In the genomic region with DNA sequence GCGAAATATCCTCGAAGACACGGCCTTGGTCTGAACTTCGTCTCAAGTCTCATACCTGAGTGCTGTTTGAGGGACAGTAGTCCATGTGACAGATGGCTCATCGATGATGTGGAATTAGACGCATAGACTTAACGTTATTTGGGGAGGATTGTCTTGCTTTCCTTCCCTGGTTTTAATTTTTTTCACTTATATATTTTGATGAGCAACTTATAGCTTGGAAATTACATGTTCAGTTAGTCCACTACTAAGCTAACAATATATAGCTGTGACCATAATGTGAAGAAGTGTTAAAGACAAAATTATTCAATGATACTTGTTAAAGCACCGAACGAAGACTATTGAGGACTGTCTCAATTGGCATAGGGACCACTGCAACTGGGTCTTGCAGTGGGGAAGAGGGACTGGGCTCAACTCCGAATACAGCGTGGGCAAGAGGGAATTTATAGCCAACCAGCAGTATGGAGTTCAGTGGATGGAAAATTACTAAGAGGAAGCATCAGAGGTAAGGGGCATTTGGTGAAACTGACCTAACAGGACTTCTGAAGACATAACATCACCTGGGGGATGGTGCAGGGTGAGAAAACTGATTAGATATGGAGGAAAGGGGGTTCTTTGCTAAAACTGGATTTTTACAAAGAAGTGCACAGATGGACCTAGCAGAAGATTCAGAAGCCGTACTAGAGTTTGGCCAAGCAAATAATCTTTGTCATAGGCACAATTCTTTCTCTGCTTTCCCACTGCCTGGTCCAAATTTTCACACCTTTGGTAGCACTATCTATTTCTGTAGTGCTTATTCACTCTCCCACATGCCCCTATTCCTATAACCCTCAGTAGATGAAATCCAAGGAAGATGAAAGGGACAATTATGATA, we compare ENCODE assay signal across 7 cellular contexts. TPM values are rescaled to one million over a fixed set of nuclear protein-coding genes. Genes with fewer than 3 reads are reported as not detected.
DNase-seq lines count a peak whose midpoint lies in the region; ATAC-seq and TF ChIP-seq lines count a peak whose summit lies in the region.

No MANE protein-coding gene starts in this region.

- H3K36me3 ChIP-seq in OCI-LY1 (ENCODE audit: insufficient read depth, low read length) (no peaks in the 10 kb centered on the region), neural progenitor cell (no peaks in the 10 kb centered on the region)

- H3K36me3 Mint-ChIP-seq in effector memory CD8-positive, alpha-beta T cell (ENCODE audit: insufficient read depth) = peaks cover 11% of the 10 kb centered on the region
- H3K36me3 Mint-ChIP-seq in neural progenitor cell = no peaks in the 10 kb centered on the region

- H4K20me1 ChIP-seq in OCI-LY1 (ENCODE audit: insufficient read depth, low read length) = no peaks in the 10 kb centered on the region
- peaks cover 15% of the 10 kb centered on the region for H4K20me1 ChIP-seq in neural progenitor cell (ENCODE audit: low read depth)

- H2AFZ ChIP-seq in OCI-LY1 (ENCODE audit: low read length) (peak overlapping the region; percentile 93), neural progenitor cell (replicated peaks) (peak overlapping the region; percentile 85)

- H3K4me3 Mint-ChIP-seq in effector memory CD8-positive, alpha-beta T cell = peak overlapping the region; percentile 88 to 90
- peak overlapping the region; percentile 98 for H3K4me3 Mint-ChIP-seq in neural progenitor cell

- peak overlapping the region; percentile 98 for H3K27ac Mint-ChIP-seq in effector memory CD8-positive, alpha-beta T cell
- H3K27ac Mint-ChIP-seq in neural progenitor cell = no peak overlapping the region

- H3K4me3 ChIP-seq in OCI-LY1 (ENCODE audit: low read depth, low read length, poor library complexity, severe bottlenecking) = peak overlapping the region; percentile 94
- no peak overlapping the region for H3K4me3 ChIP-seq in neural progenitor cell

- H3K27me3 ChIP-seq in OCI-LY1 (ENCODE audit: insufficient read depth, low read length) (no peaks in the 10 kb centered on the region), neural progenitor cell (no peaks in the 10 kb centered on the region)

- H3F3A ChIP-seq in OCI-LY1 (ENCODE audit: insufficient read depth, low read length) (no peaks in the 10 kb centered on the region), neural progenitor cell (ENCODE audit: low read depth) (peaks cover 7% of the 10 kb centered on the region)

- H3K9me2 ChIP-seq in OCI-LY1 (ENCODE audit: low read depth, low read length) = no peaks in the 10 kb centered on the region

- H3K27ac ChIP-seq in OCI-LY1 (ENCODE audit: low read depth, low read length, poor library complexity, severe bottlenecking) (peak overlapping the region; percentile 84), neural progenitor cell (no peak overlapping the region)

- no peaks in the 10 kb centered on the region for H3K27me3 Mint-ChIP-seq in effector memory CD8-positive, alpha-beta T cell
- peaks cover 2% of the 10 kb centered on the region for H3K27me3 Mint-ChIP-seq in neural progenitor cell (ENCODE audit: insufficient read depth, low read depth)

- H3K9ac ChIP-seq in OCI-LY1 (ENCODE audit: low read length) (peak overlapping the region; percentile 66), neural progenitor cell (no peak overlapping the region)

- H3K4me2 ChIP-seq in OCI-LY1 (ENCODE audit: low read length) (peak overlapping the region; percentile 84), neural progenitor cell (peak overlapping the region; percentile 77)

- no peaks in the 10 kb centered on the region for H3K9me3 Mint-ChIP-seq in effector memory CD8-positive, alpha-beta T cell
- no peaks in the 10 kb centered on the region for H3K9me3 Mint-ChIP-seq in neural progenitor cell

- H3K79me2 ChIP-seq in OCI-LY1 (ENCODE audit: insufficient read depth, low read length) = peaks cover 26% of the 10 kb centered on the region
- peaks cover 36% of the 10 kb centered on the region for H3K79me2 ChIP-seq in neural progenitor cell (ENCODE audit: low read depth)

- H3K4me1 ChIP-seq in OCI-LY1 (ENCODE audit: insufficient read depth, low read length, severe bottlenecking) (peaks cover 48% of the 10 kb centered on the region), neural progenitor cell (peaks cover 25% of the 10 kb centered on the region)

- DNase-seq in effector memory CD8-positive, alpha-beta T cell = no peak
- DNase-seq in neural progenitor cell (ENCODE audit: low spot score) (no peak), cerebellum (ENCODE audit: low spot score) (no peak), dedifferentiated amniotic fluid mesenchymal stem cell (ENCODE audit: extremely low spot score) (no peak)

- no peak for TF ChIP-seq CTCF in OCI-LY1 (IDR thresholded peaks at IDR 0.05; ENCODE audit: low read length)
- no peak for TF ChIP-seq CTCF in neural progenitor cell (IDR thresholded peaks at IDR 0.05)

- H3K4me1 Mint-ChIP-seq in effector memory CD8-positive, alpha-beta T cell (ENCODE audit: low read depth in 2 of 2) = peaks cover 17 to 40% of the 10 kb centered on the region in 2 donors
- peaks cover 16% of the 10 kb centered on the region for H3K4me1 Mint-ChIP-seq in neural progenitor cell

- ATAC-seq in GM19468 (IDR thresholded peaks at IDR 0.05; ENCODE audit: extremely low read depth, unreplicated experiment) (peak; percentile 5), HG02852 (IDR thresholded peaks at IDR 0.05; ENCODE audit: unreplicated experiment) (no peak)
- no peak for ATAC-seq in effector memory CD8-positive, alpha-beta T cell (replicated peaks)

- H3K9me3 ChIP-seq in OCI-LY1 (ENCODE audit: low read length) = no peaks in the 10 kb centered on the region
- no peaks in the 10 kb centered on the region for H3K9me3 ChIP-seq in neural progenitor cell (ENCODE audit: low read depth)

RNA-seq across cellular contexts. Expression of gene TM7SF3, which starts 0.9 kb away (rescaled TPM):
- 78.1 and 80.0 TPM in 2 replicates for total RNA-seq in neural progenitor cell (ENCODE audit: low replicate concordance)
- total RNA-seq in cerebellum = 51.0 TPM

RNA-seq across cellular contexts. Expression of gene MED21, which starts 7.3 kb away (rescaled TPM):
- total RNA-seq in neural progenitor cell (ENCODE audit: low replicate concordance) (66.8 and 115 TPM in 2 replicates), cerebellum (77.3 TPM)
